In genomic region chr2:7951001-7951400, GRCh38 we compare ENCODE assay signal across 2 cellular contexts.
TF ChIP-seq lines count a peak whose summit lies in the region.

No MANE protein-coding gene starts in this region.

TF ChIP-seq in IMR-90, 13 proteins besides CTCF, POLR2A, EP300 and RAD21:
- TF ChIP-seq SMC3 (IDR thresholded peaks at IDR 0.05; ENCODE audit: low read depth, low read length) (no peak), MAZ (IDR thresholded peaks at IDR 0.05; ENCODE audit: borderline replicate concordance, low read depth, low read length) (no peak), USF2 (IDR thresholded peaks at IDR 0.05; ENCODE audit: low read depth, low read length) (no peak), RCOR1 (IDR thresholded peaks at IDR 0.05; ENCODE audit: insufficient replicate concordance, low read length) (no peak), RFX5 (IDR thresholded peaks at IDR 0.05; ENCODE audit: low read depth, low read length) (no peak), CHD1 (IDR thresholded peaks at IDR 0.05; ENCODE audit: low read depth, low read length) (no peak), FOS (IDR thresholded peaks at IDR 0.05; ENCODE audit: low read depth, low read length) (no peak), BHLHE40 (IDR thresholded peaks at IDR 0.05; ENCODE audit: low read depth, low read length) (no peak), NFE2L2 (IDR thresholded peaks at IDR 0.05; ENCODE audit: low read depth, low read length) (no peak), MAFK (IDR thresholded peaks at IDR 0.05; ENCODE audit: low read depth, low read length) (no peak), MXI1 (IDR thresholded peaks at IDR 0.05; ENCODE audit: borderline replicate concordance, low read depth, low read length) (no peak), CEBPB (IDR thresholded peaks at IDR 0.05; ENCODE audit: low read depth, low read length) (no peak)
- TF ChIP-seq, protein P1, sequence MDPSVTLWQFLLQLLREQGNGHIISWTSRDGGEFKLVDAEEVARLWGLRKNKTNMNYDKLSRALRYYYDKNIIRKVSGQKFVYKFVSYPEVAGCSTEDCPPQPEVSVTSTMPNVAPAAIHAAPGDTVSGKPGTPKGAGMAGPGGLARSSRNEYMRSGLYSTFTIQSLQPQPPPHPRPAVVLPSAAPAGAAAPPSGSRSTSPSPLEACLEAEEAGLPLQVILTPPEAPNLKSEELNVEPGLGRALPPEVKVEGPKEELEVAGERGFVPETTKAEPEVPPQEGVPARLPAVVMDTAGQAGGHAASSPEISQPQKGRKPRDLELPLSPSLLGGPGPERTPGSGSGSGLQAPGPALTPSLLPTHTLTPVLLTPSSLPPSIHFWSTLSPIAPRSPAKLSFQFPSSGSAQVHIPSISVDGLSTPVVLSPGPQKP (IDR thresholded peaks at IDR 0.05; ENCODE audit: borderline replicate concordance, low read depth, low read length), result no peak
TF ChIP-seq in IMR-90: peak in this region for 0.

TF ChIP-seq in H1, 55 proteins besides CTCF, POLR2A, EP300 and RAD21:
- TF ChIP-seq TCF12 (IDR thresholded peaks at IDR 0.05; ENCODE audit: low read depth, low read length), result no peak
- TF ChIP-seq KDM5A (IDR thresholded peaks at IDR 0.05; ENCODE audit: low read length), result no peak
- no peak for TF ChIP-seq SIN3A (conservative IDR thresholded peaks at IDR 0.05 in 1 of 2, IDR thresholded peaks at IDR 0.05 in 1 of 2; ENCODE audit: low read depth in 1 of 2, low read length in 2 of 2)
- TF ChIP-seq EZH2 (IDR thresholded peaks at IDR 0.05; ENCODE audit: low read depth, low read length, severe bottlenecking), result no peak
- no peak for TF ChIP-seq RXRA (IDR thresholded peaks at IDR 0.05; ENCODE audit: insufficient read depth, low read depth, low read length)
- TF ChIP-seq CREB1 (IDR thresholded peaks at IDR 0.05), result no peak
- TF ChIP-seq HDAC2 (IDR thresholded peaks at IDR 0.05; ENCODE audit: borderline replicate concordance in 1 of 2, low read depth in 2 of 2, low read length in 2 of 2), result no peak
- TF ChIP-seq, protein P2, sequence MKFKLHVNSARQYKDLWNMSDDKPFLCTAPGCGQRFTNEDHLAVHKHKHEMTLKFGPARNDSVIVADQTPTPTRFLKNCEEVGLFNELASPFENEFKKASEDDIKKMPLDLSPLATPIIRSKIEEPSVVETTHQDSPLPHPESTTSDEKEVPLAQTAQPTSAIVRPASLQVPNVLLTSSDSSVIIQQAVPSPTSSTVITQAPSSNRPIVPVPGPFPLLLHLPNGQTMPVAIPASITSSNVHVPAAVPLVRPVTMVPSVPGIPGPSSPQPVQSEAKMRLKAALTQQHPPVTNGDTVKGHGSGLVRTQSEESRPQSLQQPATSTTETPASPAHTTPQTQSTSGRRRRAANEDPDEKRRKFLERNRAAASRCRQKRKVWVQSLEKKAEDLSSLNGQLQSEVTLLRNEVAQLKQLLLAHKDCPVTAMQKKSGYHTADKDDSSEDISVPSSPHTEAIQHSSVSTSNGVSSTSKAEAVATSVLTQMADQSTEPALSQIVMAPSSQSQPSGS (IDR thresholded peaks at IDR 0.05; ENCODE audit: low read length), result no peak
- TF ChIP-seq GTF2F1 (IDR thresholded peaks at IDR 0.05; ENCODE audit: borderline replicate concordance, low read depth, low read length), result no peak
- no peak for TF ChIP-seq RBBP5 (IDR thresholded peaks at IDR 0.05; ENCODE audit: borderline replicate concordance, low read depth, low read length)
